In the genomic region with DNA sequence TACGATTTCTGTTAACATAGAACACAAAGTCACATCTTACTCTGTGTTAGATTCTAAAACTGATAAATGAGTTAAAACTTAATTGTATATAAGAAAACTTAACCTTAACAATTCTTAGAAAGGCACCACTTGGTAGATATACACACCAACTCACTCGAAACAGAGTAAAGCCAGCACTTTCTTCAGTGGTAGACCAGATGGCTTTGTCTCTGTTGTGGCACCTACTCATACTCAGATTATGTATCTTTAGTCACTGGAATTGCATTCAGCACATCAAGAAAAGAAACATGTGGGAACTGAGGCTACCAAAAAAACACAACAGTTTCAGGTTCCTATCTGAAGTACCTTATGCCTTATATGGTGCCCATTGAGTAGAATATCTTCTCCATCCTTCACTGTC, we compare ENCODE assay signal across 22 cellular contexts.
"Had no signal": no experiment of that assay in that cellular context is flagged by ENCODE, and none has a peak within 500 bp of the region (broad histone marks: within the 10 kb centered on the region; RNA-seq: fewer than 3 reads in every experiment).

No MANE protein-coding gene starts in this region.

- H3K36me3 ChIP-seq: MG63 had no signal

- H3K4me3 ChIP-seq: MG63 had no signal

- FAIRE-seq: HepG2 had no signal

- H3K9me2 ChIP-seq: SK-N-SH had no signal

- DNase-seq: IMR-90, Karpas-422, KG1, MG63, NCI-H1092, NCI-H1105 treated with DMSO at 0.1 percent for 48 hours, NCI-H1417 treated with DMSO at 0.1 percent for 48 hours, NCI-H146, NCI-H1930, NCI-H2081, NCI-H2107, NCI-H345, NCI-H446 treated with DMSO at 0.1 percent for 48 hours, NCI-H510A treated with DMSO at 0.1 percent for 48 hours, NCI-H526 treated with DMSO at 0.1 percent for 48 hours, NCI-H748 treated with DMSO at 0.1 percent for 48 hours, SHP77, SK-N-SH, SW 1271, T-helper 1 cell had no signal

- H3K9ac ChIP-seq: SK-N-SH had no signal

- H3K27me3 ChIP-seq: MG63 had no signal

- H3K9me3 ChIP-seq: MG63, SK-N-SH had no signal

- H3K27ac ChIP-seq: RWPE1 had no signal

- H3K4me2 ChIP-seq: SK-N-SH had no signal
